In the genomic region with DNA sequence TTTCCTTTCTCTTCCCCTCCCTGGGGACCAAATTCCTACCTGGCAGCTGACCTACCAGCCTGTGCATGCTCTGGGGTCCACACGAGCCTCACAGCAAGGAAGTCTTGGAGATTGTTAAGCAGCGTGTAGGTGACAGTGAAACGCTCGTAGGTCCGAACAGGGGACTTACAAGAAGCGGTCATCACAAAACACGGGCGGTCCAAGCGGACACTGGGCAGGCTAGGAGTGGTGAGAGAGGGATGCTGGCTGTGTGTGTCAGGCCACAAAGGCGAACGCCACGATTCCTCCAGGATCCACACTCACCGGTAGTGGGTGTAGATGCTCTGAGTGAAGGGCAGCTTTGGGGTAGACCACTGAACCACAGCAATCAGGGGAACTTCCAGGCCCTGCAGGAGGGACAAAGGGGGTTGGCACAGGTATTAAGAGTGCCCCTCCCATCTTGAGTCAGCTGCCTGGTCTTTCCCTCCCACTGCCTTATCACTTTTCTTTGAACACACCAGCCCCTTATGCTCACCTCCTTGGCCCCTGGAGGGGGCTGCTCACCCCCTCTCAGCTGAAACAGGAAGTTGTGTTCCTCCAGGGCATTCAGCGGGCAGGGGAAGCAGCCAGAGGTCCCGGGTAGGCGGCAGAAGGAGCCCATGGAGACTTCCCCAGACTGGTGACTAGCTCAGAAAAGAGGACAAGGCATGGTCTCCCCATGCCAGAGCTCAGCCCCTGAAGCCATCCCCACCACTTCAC, we compare ENCODE assay signal across 1 cellular context.
TF ChIP-seq lines count a peak whose summit lies in the region.

No MANE protein-coding gene starts in this region.

TF ChIP-seq in endothelial cell of umbilical vein, 7 proteins besides CTCF, POLR2A, EP300 and RAD21:
- no peak for TF ChIP-seq GATA2 (IDR thresholded peaks at IDR 0.05; ENCODE audit: insufficient read depth, insufficient read length, low read depth, low read length)
- peak; percentile 4 for TF ChIP-seq POLR2AphosphoS5 (IDR thresholded peaks at IDR 0.05; ENCODE audit: insufficient read depth, low read depth, low read length)
TF ChIP-seq in endothelial cell of umbilical vein: peak in this region for 1.
